15 cellular contexts compared by ENCODE assay signal in genomic region chr4:15928883-15929282, GRCh38. TPM values are rescaled to one million over a fixed set of nuclear protein-coding genes. Genes with fewer than 3 reads are reported as not detected.
DNase-seq lines count a peak whose midpoint lies in the region; ATAC-seq and TF ChIP-seq lines count a peak whose summit lies in the region.
"Had no signal": no experiment of that assay in that cellular context is flagged by ENCODE, and none has a peak within 500 bp of the region (broad histone marks: within the 10 kb centered on the region; RNA-seq: fewer than 3 reads in every experiment).

No MANE protein-coding gene starts in this region.

- H4K20me1 ChIP-seq in BLaER1 treated with 17β-estradiol and CSF1 and Interleukin-3, amounts not matched to agents 10 nM and 100 nM: no peaks in the 10 kb centered on the region

- peak overlapping the region in 8 of 11 experiments; percentile 70 to 84 (median 77); a peak in 16 of 22 replicates for H3K4me2 ChIP-seq in BLaER1 treated with 17β-estradiol and CSF1 and Interleukin-3, amounts not matched to agents 10 nM and 100 nM

- H3K4me1 ChIP-seq in BLaER1 treated with 17β-estradiol and CSF1 and Interleukin-3, amounts not matched to agents 10 nM and 100 nM: peaks cover 12 to 44% (median 36%) of the 10 kb centered on the region in 10 experiments
- H3K4me1 ChIP-seq in prostate gland (replicated peaks) (no peaks in the 10 kb centered on the region), spleen (no peaks in the 10 kb centered on the region)
- H3K4me1 ChIP-seq: HAP-1 had no signal

- peak; percentile 26 for DNase-seq in activated CD4-positive, alpha-beta memory T cell treated with anti-CD3 and anti-CD28 coated beads for 36 hours
- no peak for DNase-seq in activated CD4-positive, alpha-beta memory T cell treated with anti-CD3 and anti-CD28 coated beads, Interleukin-2, amount 10 ng/mL, durations not matched to agents 7 days and 5 days
- no peak for DNase-seq in activated T-helper 2 cell treated with anti-CD3 and anti-CD28 coated beads, Interferon-gamma antibody, Interleukin-2, Interleukin-4, amounts not matched to agents 10 μg/mL and 5 μg/mL and 100 μg/mL, durations not matched to agents 14 hours and 24 hours and 36 hours (ENCODE audit: low spot score)
- no peak for DNase-seq in stimulated activated naive CD8-positive, alpha-beta T cell treated with anti-CD3 and anti-CD28 coated beads, Interleukin-15, Interleukin-2, amounts not matched to agents 100 U/mL and 50 U/mL, for 24 hours
- DNase-seq in prostate gland (ENCODE audit: low spot score) (no peak), spleen (no peak)
- DNase-seq: ACHN; CD4-positive, alpha-beta memory T cell; DMS79; GOT3 had no signal

- H3K27me3 ChIP-seq in BLaER1 treated with 17β-estradiol and CSF1 and Interleukin-3, amounts not matched to agents 10 nM and 100 nM: no peaks in the 10 kb centered on the region
- H3K27me3 ChIP-seq in prostate gland (replicated peaks; ENCODE audit: insufficient read depth): no peaks in the 10 kb centered on the region
- peaks cover 0 to 29% (median 0%) of the 10 kb centered on the region in 7 donors for H3K27me3 ChIP-seq in spleen (replicated peaks in 1 of 7)

- H3K36me3 Mint-ChIP-seq in activated CD4-positive, alpha-beta memory T cell treated with anti-CD3 and anti-CD28 coated beads for 36 hours: no peaks in the 10 kb centered on the region
- H3K36me3 Mint-ChIP-seq in activated CD4-positive, alpha-beta memory T cell treated with anti-CD3 and anti-CD28 coated beads, Interleukin-2, amount 10 ng/mL, durations not matched to agents 7 days and 5 days (ENCODE audit: low read depth): no peaks in the 10 kb centered on the region
- no peaks in the 10 kb centered on the region for H3K36me3 Mint-ChIP-seq in activated T-helper 2 cell treated with anti-CD3 and anti-CD28 coated beads, Interferon-gamma antibody, Interleukin-2, Interleukin-4, amounts not matched to agents 10 μg/mL and 5 μg/mL and 100 μg/mL, durations not matched to agents 14 hours and 24 hours and 36 hours (ENCODE audit: low read depth)
- H3K36me3 Mint-ChIP-seq: CD4-positive, alpha-beta memory T cell had no signal

- POLR2A ChIA-PET in activated CD4-positive, alpha-beta memory T cell treated with anti-CD3 and anti-CD28 coated beads for 36 hours (lab: Charles Lee): interaction anchor here (1.5 kb wide), 1 partner anchor 190 kb away, joined by 3 read pairs; no protein-coding TSS in a partner anchor
- POLR2A ChIA-PET in activated CD4-positive, alpha-beta memory T cell treated with anti-CD3 and anti-CD28 coated beads, Interleukin-2, amount 10 ng/mL, durations not matched to agents 7 days and 5 days (lab: Charles Lee): no interaction called here

- intact Hi-C loops in activated CD4-positive, alpha-beta memory T cell treated with anti-CD3 and anti-CD28 coated beads for 36 hours (cut with micrococcal nuclease): no loop called here
- intact Hi-C loops in activated T-helper 2 cell treated with anti-CD3 and anti-CD28 coated beads, Interferon-gamma antibody, Interleukin-2, Interleukin-4, amounts not matched to agents 10 μg/mL and 5 μg/mL and 100 μg/mL, durations not matched to agents 14 hours and 24 hours and 36 hours (cut with micrococcal nuclease): no loop called here
- intact Hi-C loops in prostate gland (cut with DNase I) (no loop called here), spleen (cut with DNase I; ENCODE audit: low total_unique reads) (no loop called here)

- no peak overlapping the region for H3K9ac ChIP-seq in BLaER1 treated with 17β-estradiol and CSF1 and Interleukin-3, amounts not matched to agents 10 nM and 100 nM

- TF ChIP-seq POLR2A in prostate gland (IDR thresholded peaks at IDR 0.05): no peak
- no peak for TF ChIP-seq POLR2A in spleen (IDR thresholded peaks at IDR 0.05)

- no peak overlapping the region for H3K4me3 ChIP-seq in BLaER1 treated with 17β-estradiol and CSF1 and Interleukin-3, amounts not matched to agents 10 nM and 100 nM
- H3K4me3 ChIP-seq in prostate gland (no peak overlapping the region), spleen (no peak overlapping the region)
- H3K4me3 ChIP-seq: HAP-1 had no signal

- 58% methylated on average over 5 of the region's 5 CpGs for WGBS in prostate gland
- 69 to 86% (median 77%) methylated on average over 5 of the region's 5 CpGs for WGBS in spleen, 5 donors

- no peaks in the 10 kb centered on the region for H3K36me3 ChIP-seq in BLaER1 treated with 17β-estradiol and CSF1 and Interleukin-3, amounts not matched to agents 10 nM and 100 nM
- H3K36me3 ChIP-seq in prostate gland: no peaks in the 10 kb centered on the region
- H3K36me3 ChIP-seq in spleen: no peaks in the 10 kb centered on the region
- H3K36me3 ChIP-seq: HAP-1 had no signal

- H3K4me3 Mint-ChIP-seq in activated CD4-positive, alpha-beta memory T cell treated with anti-CD3 and anti-CD28 coated beads for 36 hours: no peak overlapping the region
- no peak overlapping the region for H3K4me3 Mint-ChIP-seq in activated CD4-positive, alpha-beta memory T cell treated with anti-CD3 and anti-CD28 coated beads, Interleukin-2, amount 10 ng/mL, durations not matched to agents 7 days and 5 days
- H3K4me3 Mint-ChIP-seq in activated T-helper 2 cell treated with anti-CD3 and anti-CD28 coated beads, Interferon-gamma antibody, Interleukin-2, Interleukin-4, amounts not matched to agents 10 μg/mL and 5 μg/mL and 100 μg/mL, durations not matched to agents 14 hours and 24 hours and 36 hours (ENCODE audit: low read depth): no peak overlapping the region
- H3K4me3 Mint-ChIP-seq: CD4-positive, alpha-beta memory T cell had no signal

- H3K9me3 Mint-ChIP-seq in activated CD4-positive, alpha-beta memory T cell treated with anti-CD3 and anti-CD28 coated beads for 36 hours: no peaks in the 10 kb centered on the region
- no peaks in the 10 kb centered on the region for H3K9me3 Mint-ChIP-seq in activated CD4-positive, alpha-beta memory T cell treated with anti-CD3 and anti-CD28 coated beads, Interleukin-2, amount 10 ng/mL, durations not matched to agents 7 days and 5 days
- H3K9me3 Mint-ChIP-seq in activated T-helper 2 cell treated with anti-CD3 and anti-CD28 coated beads, Interferon-gamma antibody, Interleukin-2, Interleukin-4, amounts not matched to agents 10 μg/mL and 5 μg/mL and 100 μg/mL, durations not matched to agents 14 hours and 24 hours and 36 hours: no peaks in the 10 kb centered on the region
- H3K9me3 Mint-ChIP-seq: CD4-positive, alpha-beta memory T cell had no signal

- H3K4me1 Mint-ChIP-seq in activated CD4-positive, alpha-beta memory T cell treated with anti-CD3 and anti-CD28 coated beads for 36 hours (ENCODE audit: low read depth): peaks cover 11% of the 10 kb centered on the region
- no peaks in the 10 kb centered on the region for H3K4me1 Mint-ChIP-seq in activated CD4-positive, alpha-beta memory T cell treated with anti-CD3 and anti-CD28 coated beads, Interleukin-2, amount 10 ng/mL, durations not matched to agents 7 days and 5 days
- H3K4me1 Mint-ChIP-seq in activated T-helper 2 cell treated with anti-CD3 and anti-CD28 coated beads, Interferon-gamma antibody, Interleukin-2, Interleukin-4, amounts not matched to agents 10 μg/mL and 5 μg/mL and 100 μg/mL, durations not matched to agents 14 hours and 24 hours and 36 hours (ENCODE audit: low read depth): peaks cover 10% of the 10 kb centered on the region
- H3K4me1 Mint-ChIP-seq: CD4-positive, alpha-beta memory T cell had no signal

- CTCF ChIA-PET in activated CD4-positive, alpha-beta memory T cell treated with anti-CD3 and anti-CD28 coated beads for 36 hours (lab: Charles Lee): interaction anchor here (0.8 kb wide), 1 partner anchor 46 kb away, joined by 3 read pairs; no protein-coding TSS in a partner anchor
- CTCF ChIA-PET in activated CD4-positive, alpha-beta memory T cell treated with anti-CD3 and anti-CD28 coated beads, Interleukin-2, amount 10 ng/mL, durations not matched to agents 7 days and 5 days (lab: Charles Lee): no interaction called here

- peak overlapping the region in 3 of 11 experiments; percentile 72 to 75 (median 73); a peak in 4 of 22 replicates for H3K27ac ChIP-seq in BLaER1 treated with 17β-estradiol and CSF1 and Interleukin-3, amounts not matched to agents 10 nM and 100 nM
- no peak overlapping the region for H3K27ac ChIP-seq in prostate gland
- H3K27ac ChIP-seq in spleen: no peak overlapping the region
- H3K27ac ChIP-seq: C4-2B had no signal

- no peak overlapping the region for H3K27ac Mint-ChIP-seq in activated CD4-positive, alpha-beta memory T cell treated with anti-CD3 and anti-CD28 coated beads for 36 hours
- no peak overlapping the region for H3K27ac Mint-ChIP-seq in activated CD4-positive, alpha-beta memory T cell treated with anti-CD3 and anti-CD28 coated beads, Interleukin-2, amount 10 ng/mL, durations not matched to agents 7 days and 5 days
- peak overlapping the region; percentile 49 for H3K27ac Mint-ChIP-seq in activated T-helper 2 cell treated with anti-CD3 and anti-CD28 coated beads, Interferon-gamma antibody, Interleukin-2, Interleukin-4, amounts not matched to agents 10 μg/mL and 5 μg/mL and 100 μg/mL, durations not matched to agents 14 hours and 24 hours and 36 hours
- H3K27ac Mint-ChIP-seq: CD4-positive, alpha-beta memory T cell had no signal

- H3K27me3 Mint-ChIP-seq in activated CD4-positive, alpha-beta memory T cell treated with anti-CD3 and anti-CD28 coated beads for 36 hours: peaks cover 16% of the 10 kb centered on the region
- H3K27me3 Mint-ChIP-seq in activated CD4-positive, alpha-beta memory T cell treated with anti-CD3 and anti-CD28 coated beads, Interleukin-2, amount 10 ng/mL, durations not matched to agents 7 days and 5 days: peaks cover 29% of the 10 kb centered on the region
- H3K27me3 Mint-ChIP-seq in activated T-helper 2 cell treated with anti-CD3 and anti-CD28 coated beads, Interferon-gamma antibody, Interleukin-2, Interleukin-4, amounts not matched to agents 10 μg/mL and 5 μg/mL and 100 μg/mL, durations not matched to agents 14 hours and 24 hours and 36 hours (ENCODE audit: low read depth): peaks cover 10% of the 10 kb centered on the region

- ATAC-seq in stimulated activated naive CD8-positive, alpha-beta T cell treated with anti-CD3 and anti-CD28 coated beads, Interleukin-15, Interleukin-2, amounts not matched to agents 100 U/mL and 50 U/mL, for 24 hours: peak; percentile 24

- TF ChIP-seq CTCF in prostate gland (IDR thresholded peaks at IDR 0.05) (no peak), spleen (IDR thresholded peaks at IDR 0.05 in 8 of 11, conservative IDR thresholded peaks at IDR 0.05 in 3 of 11) (no peak)

- peaks cover 7 to 31% (median 22%) of the 10 kb centered on the region in 11 experiments; a peak in 20 of 22 replicates for H3K9me3 ChIP-seq in BLaER1 treated with 17β-estradiol and CSF1 and Interleukin-3, amounts not matched to agents 10 nM and 100 nM (replicated peaks in 1 of 11)
- H3K9me3 ChIP-seq in prostate gland (no peaks in the 10 kb centered on the region), spleen (no peaks in the 10 kb centered on the region)
- H3K9me3 ChIP-seq: HAP-1 had no signal

RNA-seq across cellular contexts. Expression of gene FGFBP1, which starts 9.7 kb away (rescaled TPM):
- not detected for total RNA-seq in activated CD4-positive, alpha-beta memory T cell treated with anti-CD3 and anti-CD28 coated beads for 36 hours
- not detected for total RNA-seq in activated CD4-positive, alpha-beta memory T cell treated with anti-CD3 and anti-CD28 coated beads, Interleukin-2, amount 10 ng/mL, durations not matched to agents 7 days and 5 days
- not detected in 2 replicates for total RNA-seq in activated T-helper 2 cell treated with anti-CD3 and anti-CD28 coated beads, Interferon-gamma antibody, Interleukin-2, Interleukin-4, amounts not matched to agents 10 μg/mL and 5 μg/mL and 100 μg/mL, durations not matched to agents 14 hours and 24 hours and 36 hours
- total RNA-seq in prostate gland: 1 to 10 TPM; 1.1 to 1.4 TPM
- total RNA-seq in spleen: not detected
- under 1 TPM in 2 of 3 donors, not detected in 1; 0.08 to 0.10 TPM for polyA plus RNA-seq in spleen
- total RNA-seq: CD4-positive, alpha-beta memory T cell had no signal
- polyA plus RNA-seq: CD4-positive, alpha-beta memory T cell had no signal

RNA-seq across cellular contexts. Expression of gene FGFBP2, which starts 34.1 kb away (rescaled TPM):
- under 1 TPM; 0.43 to 0.51 TPM for total RNA-seq in activated CD4-positive, alpha-beta memory T cell treated with anti-CD3 and anti-CD28 coated beads for 36 hours
- total RNA-seq in activated CD4-positive, alpha-beta memory T cell treated with anti-CD3 and anti-CD28 coated beads, Interleukin-2, amount 10 ng/mL, durations not matched to agents 7 days and 5 days: 1 to 10 TPM; 3.2 to 5.3 TPM
- total RNA-seq in activated T-helper 2 cell treated with anti-CD3 and anti-CD28 coated beads, Interferon-gamma antibody, Interleukin-2, Interleukin-4, amounts not matched to agents 10 μg/mL and 5 μg/mL and 100 μg/mL, durations not matched to agents 14 hours and 24 hours and 36 hours: 2.4 and 3.9 TPM in 2 replicates
- total RNA-seq in prostate gland: 10 to 100 TPM in 1 of 2 donors, not detected in 1; 78.8 TPM
- total RNA-seq in spleen: 10 to 100 TPM in 1 of 7 donors, 1 to 10 TPM in 6; 1.9 to 16.8 (median 7.2) TPM
- polyA plus RNA-seq in spleen: 1 to 10 TPM in 2 of 3 donors, under 1 TPM in 1; 0.47 to 2.2 (median 1.5) TPM
- total RNA-seq: A172, HT1080 had no signal
